19 cellular contexts compared by ENCODE assay signal in the genomic region with DNA sequence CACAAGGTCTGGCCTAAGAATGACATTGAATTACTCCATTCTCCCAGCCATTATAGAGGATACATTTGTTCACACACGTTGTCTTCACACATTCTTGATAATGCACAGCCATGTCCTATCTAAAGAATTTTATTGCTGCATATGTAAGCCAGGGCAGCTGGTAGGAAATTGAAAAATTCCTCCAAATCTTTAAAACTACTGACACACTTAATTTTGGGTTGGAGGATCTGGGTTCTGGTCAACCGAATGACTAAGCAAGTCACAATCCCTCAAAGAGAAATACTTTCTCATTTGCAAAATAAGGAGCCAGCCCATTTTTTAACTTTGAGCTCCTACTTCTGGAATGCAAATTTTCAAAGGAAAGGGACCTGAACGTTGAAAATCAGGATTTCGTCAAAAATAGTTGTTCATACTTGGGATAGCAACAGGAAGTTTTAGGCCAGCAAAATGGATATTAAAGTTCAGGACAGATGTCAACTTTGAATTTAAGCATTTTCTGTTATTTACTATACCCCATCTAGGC.
DNase-seq lines count a peak whose midpoint lies in the region; ATAC-seq and TF ChIP-seq lines count a peak whose summit lies in the region.
"Had no signal": no experiment of that assay in that cellular context is flagged by ENCODE, and none has a peak within 500 bp of the region (broad histone marks: within the 10 kb centered on the region; RNA-seq: fewer than 3 reads in every experiment).

No MANE protein-coding gene starts in this region.

- TF ChIP-seq CTCF in coronary artery (IDR thresholded peaks at IDR 0.05) (no peak), parathyroid adenoma (IDR thresholded peaks at IDR 0.05) (no peak)

- no peaks in the 10 kb centered on the region for H3K36me3 ChIP-seq in parathyroid adenoma (ENCODE audit: control insufficient read depth, insufficient read depth, low read length)
- H3K36me3 ChIP-seq: neutrophil had no signal

- intact Hi-C loops in right cardiac atrium (cut with DNase I) (no loop called here), left ventricle myocardium superior (cut with micrococcal nuclease) (no loop called here)

- H3K9me3 ChIP-seq in right cardiac atrium (ENCODE audit: control insufficient read depth, low read length), result no peaks in the 10 kb centered on the region
- no peaks in the 10 kb centered on the region for H3K9me3 ChIP-seq in parathyroid adenoma (ENCODE audit: control insufficient read depth, low read length)
- H3K9me3 ChIP-seq: neutrophil had no signal

- 59% methylated on average over 4 of the region's 4 CpGs for WGBS in right cardiac atrium

- no peak for DNase-seq in right cardiac atrium
- no peak for DNase-seq in left ventricle myocardium superior
- no peak for DNase-seq in coronary artery (ENCODE audit: low spot score)
- no peak for DNase-seq in EL
- no peak for DNase-seq in NCI-H226
- DNase-seq in OCI-M2 (lab: John Stamatoyannopoulos, UW; ENCODE audit: unreplicated experiment), result no peak
- DNase-seq in hypothalamus (lab: John Stamatoyannopoulos, UW), result no peak
- DNase-seq: ACHN; activated naive CD4-positive, alpha-beta T cell treated with anti-CD3 and anti-CD28 coated beads, Interleukin-2, amount 50 U/mL, for 16 hours; activated T-cell treated with anti-CD3 and anti-CD28 coated beads, Interleukin-2, amount 50 U/mL, for 24 hours; C1 segment of cervical spinal cord; effector CD8-positive, alpha-beta T cell; NCI-H187 treated with DMSO at 0.1 percent for 48 hours; SHP77 treated with DMSO at 0.1 percent for 48 hours; T-cell had no signal

- H3K27me3 ChIP-seq in right cardiac atrium (ENCODE audit: control insufficient read depth, insufficient read depth) (no peaks in the 10 kb centered on the region), parathyroid adenoma (ENCODE audit: control insufficient read depth, insufficient read depth, low read length) (no peaks in the 10 kb centered on the region)

- H3K4me1 ChIP-seq in right cardiac atrium (ENCODE audit: control insufficient read depth, insufficient read depth, low read length) (no peaks in the 10 kb centered on the region), parathyroid adenoma (no peaks in the 10 kb centered on the region)

- peak overlapping the region; percentile 50 for H3K27ac ChIP-seq in right cardiac atrium (ENCODE audit: low read length)
- H3K27ac ChIP-seq in coronary artery, result peak overlapping the region; percentile 28 to 84
- H3K27ac ChIP-seq in parathyroid adenoma, result peak overlapping the region; percentile 42
- H3K27ac ChIP-seq: neutrophil had no signal

- no peak overlapping the region for H3K4me2 ChIP-seq in parathyroid adenoma (ENCODE audit: low read length)

- H2AFZ ChIP-seq in parathyroid adenoma, result no peak overlapping the region

- H3K79me2 ChIP-seq in parathyroid adenoma, result no peaks in the 10 kb centered on the region

- H3K4me3 ChIP-seq in right cardiac atrium (ENCODE audit: low read length) (no peak overlapping the region), coronary artery (peak overlapping the region; percentile 17), parathyroid adenoma (ENCODE audit: low read depth, low read length) (no peak overlapping the region)

- no peak overlapping the region for H3K9ac ChIP-seq in parathyroid adenoma

- no peak for ATAC-seq in right cardiac atrium
- ATAC-seq in left ventricle myocardium superior, result no peak
- ATAC-seq: activated CD4-positive, CD25-positive, alpha-beta regulatory T cell treated with anti-CD3 and anti-CD28 coated beads, Interleukin-2, amount 50 U/mL, for 24 hours; left lobe of liver; T-cell had no signal
